ENCODE assay signal across 10 cellular contexts in genomic region chr20:8161262-8162071, GRCh38. TPM values are rescaled to one million over a fixed set of nuclear protein-coding genes. Genes with fewer than 3 reads are reported as not detected.
DNase-seq lines count a peak whose midpoint lies in the region; ATAC-seq, FAIRE-seq and TF ChIP-seq lines count a peak whose summit lies in the region.
"Had no signal": no experiment of that assay in that cellular context is flagged by ENCODE, and none has a peak within 500 bp of the region (broad histone marks: within the 10 kb centered on the region; RNA-seq: fewer than 3 reads in every experiment).

No MANE protein-coding gene starts in this region.

- H3K36me3 ChIP-seq in HepG2 (replicated peaks in 1 of 2; ENCODE audit: control insufficient read depth in 1 of 2, insufficient read depth in 2 of 2, low read length in 2 of 2) = peaks cover 15 to 32% of the 10 kb centered on the region in 2 experiments
- H3K36me3 ChIP-seq: left lung had no signal

- peaks cover 9% of the 10 kb centered on the region for H3K27me3 Mint-ChIP-seq in activated naive CD4-positive, alpha-beta T cell treated with anti-CD3 and anti-CD28 coated beads for 36 hours (ENCODE audit: low read depth)
- H3K27me3 Mint-ChIP-seq in type B pancreatic cell = no peaks in the 10 kb centered on the region

- H4K20me1 ChIP-seq in HepG2 (ENCODE audit: insufficient read depth, low read length) = no peaks in the 10 kb centered on the region

- H3K4me3 Mint-ChIP-seq in activated naive CD4-positive, alpha-beta T cell treated with anti-CD3 and anti-CD28 coated beads for 36 hours = no peak overlapping the region
- H3K4me3 Mint-ChIP-seq in type B pancreatic cell = no peak overlapping the region

- BruUV-seq in HepG2 (replicated peaks; lab: Mats Ljungman, UMichigan) = no TSS peak

- POLR2A ChIA-PET in HepG2 (lab: Yijun Ruan, JAX) = no interaction called here

- TF ChIP-seq EP300 in HepG2 (IDR thresholded peaks at IDR 0.05; ENCODE audit: low read depth in 2 of 2, low read length in 2 of 2) (no peak), HepG2 (CRISPR knock-in tag; IDR thresholded peaks at IDR 0.05; ENCODE audit: borderline replicate concordance) (no peak)

- intact Hi-C loops in activated naive CD4-positive, alpha-beta T cell treated with anti-CD3 and anti-CD28 coated beads for 36 hours (cut with micrococcal nuclease) = no loop called here
- intact Hi-C loops in HepG2 (cut with micrococcal nuclease; ENCODE audit: unreplicated experiment) = no loop called here

- ATAC-seq in HepG2 = no peak
- ATAC-seq in GM18870 (IDR thresholded peaks at IDR 0.05; ENCODE audit: unreplicated experiment) = no peak
- ATAC-seq: left lung had no signal

- no peaks in the 10 kb centered on the region for H3K27me3 ChIP-seq in HepG2 (ENCODE audit: control insufficient read depth in 1 of 2, insufficient read depth in 2 of 2, low read length in 2 of 2)
- H3K27me3 ChIP-seq: left lung had no signal

- H3K79me2 ChIP-seq in HepG2 (ENCODE audit: insufficient read depth, low read length) = peaks cover 10% of the 10 kb centered on the region

- TF ChIP-seq CTCF in HepG2 (CRISPR knock-in tag; IDR thresholded peaks at IDR 0.05) = no peak
- no peak for TF ChIP-seq CTCF in type B pancreatic cell (conservative IDR thresholded peaks at IDR 0.05)

- TF ChIP-seq POLR2A in HepG2 (IDR thresholded peaks at IDR 0.05; ENCODE audit: insufficient read depth in 1 of 2, low read depth in 2 of 2, low read length in 2 of 2) = no peak

- FAIRE-seq in HepG2 (lab: Jason Lieb, UNC) (no peak), RCC 7860 (lab: Jason Lieb, UNC) (no peak)

- no peak overlapping the region for H3K9ac ChIP-seq in HepG2 (ENCODE audit: insufficient read depth, low read depth, low read length)

- H3K4me1 Mint-ChIP-seq in activated naive CD4-positive, alpha-beta T cell treated with anti-CD3 and anti-CD28 coated beads for 36 hours (ENCODE audit: low read depth) = peaks cover 10% of the 10 kb centered on the region
- H3K4me1 Mint-ChIP-seq in type B pancreatic cell (ENCODE audit: unreplicated experiment) = peaks cover 8% of the 10 kb centered on the region

- CTCF ChIA-PET in activated naive CD4-positive, alpha-beta T cell treated with anti-CD3 and anti-CD28 coated beads for 36 hours (lab: Charles Lee) = interaction anchor here (0.9 kb wide), 1 partner anchor 226 kb away, joined by 3 read pairs; no protein-coding TSS in a partner anchor
- CTCF ChIA-PET in HepG2 (lab: Yijun Ruan, JAX; ENCODE audit: low intra/inter-chr PET ratio, low total read pairs) = no interaction called here

- peaks cover 18% of the 10 kb centered on the region for H3K9me3 ChIP-seq in HepG2 (ENCODE audit: low read length)

- H3K36me3 Mint-ChIP-seq in activated naive CD4-positive, alpha-beta T cell treated with anti-CD3 and anti-CD28 coated beads for 36 hours (ENCODE audit: low read depth) = peaks cover 3% of the 10 kb centered on the region
- H3K36me3 Mint-ChIP-seq in type B pancreatic cell = peaks cover 9% of the 10 kb centered on the region

- no peak for TF ChIP-seq RAD21 in HepG2 (CRISPR knock-in tag; IDR thresholded peaks at IDR 0.05)

- H3K27ac ChIP-seq in adipose tissue (ENCODE audit: low read depth, low read length) = peak overlapping the region; percentile 38
- no peak overlapping the region for H3K27ac ChIP-seq in HepG2 (ENCODE audit: extremely low read length, insufficient read depth, low read length)

- no peak overlapping the region for H3K4me3 ChIP-seq in HepG2 (replicated peaks in 1 of 3; ENCODE audit: insufficient read depth in 1 of 3, low read depth in 2 of 3, low read length in 3 of 3)
- H3K4me3 ChIP-seq: left lung had no signal

- DNase-seq in activated naive CD4-positive, alpha-beta T cell treated with anti-CD3 and anti-CD28 coated beads for 36 hours = no peak
- DNase-seq in activated naive CD4-positive, alpha-beta T cell treated with anti-CD3 and anti-CD28 coated beads, Interleukin-2, amount 50 U/mL, for 16 hours = no peak
- no peak for DNase-seq in HepG2 (ENCODE audit: low spot score)
- DNase-seq in type B pancreatic cell (ENCODE audit: extremely low spot score, unreplicated experiment) = no peak
- DNase-seq in epidermal melanocyte (ENCODE audit: insufficient read length, low spot score) = no peak
- no peak for DNase-seq in RCC 7860 (ENCODE audit: low spot score)
- DNase-seq: left lung, retina had no signal

- H2AFZ ChIP-seq in HepG2 (ENCODE audit: low read length) = no peak overlapping the region

- WGBS in adipose tissue, 3 donors = 46 to 52% (median 48%) methylated on average over 4 of the region's 4 CpGs
- 94% methylated on average over 4 of the region's 4 CpGs for WGBS in HepG2 (ENCODE audit: low lambda C conversion rate)

- H3K4me2 ChIP-seq in HepG2 (ENCODE audit: low read depth, low read length) = no peak overlapping the region

- H3K9me3 Mint-ChIP-seq in activated naive CD4-positive, alpha-beta T cell treated with anti-CD3 and anti-CD28 coated beads for 36 hours = peaks cover 4% of the 10 kb centered on the region
- H3K9me3 Mint-ChIP-seq in type B pancreatic cell = peaks cover 4% of the 10 kb centered on the region

- H3K27ac Mint-ChIP-seq in activated naive CD4-positive, alpha-beta T cell treated with anti-CD3 and anti-CD28 coated beads for 36 hours = peak overlapping the region; percentile 21
- H3K27ac Mint-ChIP-seq in type B pancreatic cell = peak overlapping the region; percentile 55

- H3K4me1 ChIP-seq in HepG2 (ENCODE audit: insufficient read depth, low read length) = peaks cover 21% of the 10 kb centered on the region

- in situ Hi-C loops in HepG2 (cut with HindIII; ENCODE audit: extremely low pct_ligation_motif_present, low pct_unique_long_range_greater_than_20kb) = no loop called here

TF ChIP-seq in HepG2, 621 proteins besides CTCF, POLR2A, EP300 and RAD21:
- TF ChIP-seq CEBPB (IDR thresholded peaks at IDR 0.05; ENCODE audit: borderline replicate concordance, low read depth, low read length) (0 out of 2 replicates have a peak, but pooled peaks have one; percentile 4), ESRRA (CRISPR knock-in tag; IDR thresholded peaks at IDR 0.05; ENCODE audit: low read depth) (no peak)

RNA-seq across cellular contexts. Expression of gene PLCB1, which starts 29.4 kb away (rescaled TPM):
- 1 to 10 TPM; 1.2 TPM for total RNA-seq in activated naive CD4-positive, alpha-beta T cell treated with anti-CD3 and anti-CD28 coated beads for 36 hours
- polyA plus RNA-seq in adipose tissue (10 to 100 TPM in 1 of 3 donors, 1 to 10 TPM in 2; 2.5 to 12.7 (median 3.6) TPM), HepG2 (2011; rRNA removed) (55.9 and 56.7 TPM in 2 replicates)
- total RNA-seq in HepG2 (2016; rRNA removed; fragmentation: Illumina TruSeq; extraction: Trizol) (42.4 and 68.9 TPM in 2 replicates), type B pancreatic cell (ENCODE audit: low replicate concordance) (12.0 and 17.9 TPM in 2 replicates)
- 7.3 TPM in 2 replicates for total RNA-seq in HepG2 (2016; cell fraction: cytosol; rRNA removed; fragmentation: Illumina TruSeq; extraction: Trizol; ENCODE audit: low read depth)
- total RNA-seq in HepG2 (2016; cell fraction: insoluble cytoplasmic fraction; rRNA removed; fragmentation: Illumina TruSeq; extraction: Trizol) = 36.6 and 64.1 TPM in 2 replicates
- 13.6 and 62.2 TPM in 2 replicates for total RNA-seq in HepG2 (2016; cell fraction: membrane; rRNA removed; fragmentation: Illumina TruSeq; extraction: Trizol)
- 117 and 122 TPM in 2 replicates for total RNA-seq in HepG2 (2016; cell fraction: nucleus; rRNA removed; fragmentation: Illumina TruSeq; extraction: Trizol)
- 28.0 and 47.5 TPM in 2 replicates for polyA plus RNA-seq in HepG2 (2011; cell fraction: cytosol; rRNA removed)
- polyA plus RNA-seq in HepG2 (2011; cell fraction: nucleus; rRNA removed) = 39.0 and 50.9 TPM in 2 replicates
- 55.3 and 86.1 TPM in 2 replicates for polyA plus RNA-seq in HepG2 (2012)
- polyA plus RNA-seq in HepG2 (2016; cell fraction: cytosol; fragmentation: Illumina TruSeq; extraction: Trizol; ENCODE audit: low read depth) = 2.6 and 3.2 TPM in 2 replicates
- polyA plus RNA-seq in HepG2 (2016; cell fraction: insoluble cytoplasmic fraction; fragmentation: Illumina TruSeq; extraction: Trizol; ENCODE audit: low read depth) = 36.0 and 37.9 TPM in 2 replicates
- polyA plus RNA-seq in HepG2 (2016; cell fraction: membrane; fragmentation: Illumina TruSeq; extraction: Trizol; ENCODE audit: low read depth) = 7.2 and 7.6 TPM in 2 replicates
- polyA plus RNA-seq in HepG2 (2016; cell fraction: nucleus; fragmentation: Illumina TruSeq; extraction: Trizol; ENCODE audit: insufficient read depth, low read depth) = 24.9 and 26.8 TPM in 2 replicates
- 1.6 and 88.7 TPM in 2 replicates for polyA minus RNA-seq in HepG2 (2011; rRNA and poly(A)+ RNA removed; ENCODE audit: low replicate concordance)
- polyA minus RNA-seq in HepG2 (2011; cell fraction: cytosol; rRNA and poly(A)+ RNA removed) = 58.0 and 80.2 TPM in 2 replicates
- 775 and 905 TPM in 2 replicates for polyA minus RNA-seq in HepG2 (2011; cell fraction: nucleus; rRNA and poly(A)+ RNA removed)
